Comparison of ENCODE assay signal across 17 cellular contexts in genomic region chr13:99214691-99215090, GRCh38. TPM values are rescaled to one million over a fixed set of nuclear protein-coding genes. Genes with fewer than 3 reads are reported as not detected.
A peak's percentile ranks its signal among the peaks of the same experiment; 100 is the strongest.
DNase-seq lines count a peak whose midpoint lies in the region; ATAC-seq and TF ChIP-seq lines count a peak whose summit lies in the region.
"Had no signal": no experiment of that assay in that cellular context is flagged by ENCODE, and none has a peak within 500 bp of the region (broad histone marks: within the 10 kb centered on the region; RNA-seq: fewer than 3 reads in every experiment).

No MANE protein-coding gene starts in this region.

- peak overlapping the region; percentile 78 for H3K27ac ChIP-seq in neural progenitor cell
- H3K27ac ChIP-seq: 22Rv1, epithelial cell of prostate, GM23248, VCaP had no signal

- peaks cover 72% of the 10 kb centered on the region for H4K20me1 ChIP-seq in neural progenitor cell (ENCODE audit: low read depth)

- peaks cover 16% of the 10 kb centered on the region for H3F3A ChIP-seq in neural progenitor cell (ENCODE audit: low read depth)

- no peaks in the 10 kb centered on the region for H3K36me3 ChIP-seq in neural progenitor cell

- H3K27me3 Mint-ChIP-seq in T-helper 1 cell treated with Interleukin-12 subunit alpha and Interleukin-12 subunit beta and Interleukin-4 antibody, amounts not matched to agents 30 μg/mL and 1 μg/mL, for 36 hours (ENCODE audit: low read depth), result no peaks in the 10 kb centered on the region
- no peaks in the 10 kb centered on the region for H3K27me3 Mint-ChIP-seq in central memory CD8-positive, alpha-beta T cell
- no peaks in the 10 kb centered on the region for H3K27me3 Mint-ChIP-seq in neural progenitor cell (ENCODE audit: insufficient read depth, low read depth)

- peak overlapping the region; percentile 49 for H3K4me3 ChIP-seq in Jurkat, Clone E6-1 (ENCODE audit: low read length)
- H3K4me3 ChIP-seq in neural progenitor cell, result no peak overlapping the region
- H3K4me3 ChIP-seq: GM23248 had no signal

- peaks cover 26% of the 10 kb centered on the region for H3K36me3 Mint-ChIP-seq in T-helper 1 cell treated with Interleukin-12 subunit alpha and Interleukin-12 subunit beta and Interleukin-4 antibody, amounts not matched to agents 30 μg/mL and 1 μg/mL, for 36 hours (ENCODE audit: low read depth)
- H3K36me3 Mint-ChIP-seq in central memory CD8-positive, alpha-beta T cell (ENCODE audit: insufficient read depth), result peaks cover 21% of the 10 kb centered on the region
- H3K36me3 Mint-ChIP-seq in neural progenitor cell, result peaks cover 7% of the 10 kb centered on the region

- no peaks in the 10 kb centered on the region for H3K9me3 ChIP-seq in neural progenitor cell (ENCODE audit: low read depth)
- H3K9me3 ChIP-seq: heart right ventricle had no signal

- H2AFZ ChIP-seq in neural progenitor cell (replicated peaks), result no peak overlapping the region
- H2AFZ ChIP-seq: GM23248 had no signal

- peaks cover 56% of the 10 kb centered on the region for H3K4me1 Mint-ChIP-seq in T-helper 1 cell treated with Interleukin-12 subunit alpha and Interleukin-12 subunit beta and Interleukin-4 antibody, amounts not matched to agents 30 μg/mL and 1 μg/mL, for 36 hours (ENCODE audit: low read depth)
- peaks cover 63% of the 10 kb centered on the region for H3K4me1 Mint-ChIP-seq in central memory CD8-positive, alpha-beta T cell
- peaks cover 33% of the 10 kb centered on the region for H3K4me1 Mint-ChIP-seq in neural progenitor cell

- no peaks in the 10 kb centered on the region for H3K9me3 Mint-ChIP-seq in T-helper 1 cell treated with Interleukin-12 subunit alpha and Interleukin-12 subunit beta and Interleukin-4 antibody, amounts not matched to agents 30 μg/mL and 1 μg/mL, for 36 hours
- no peaks in the 10 kb centered on the region for H3K9me3 Mint-ChIP-seq in central memory CD8-positive, alpha-beta T cell
- H3K9me3 Mint-ChIP-seq in neural progenitor cell, result no peaks in the 10 kb centered on the region

- H3K4me1 ChIP-seq in neural progenitor cell, result peaks cover 27% of the 10 kb centered on the region

- H3K4me2 ChIP-seq in neural progenitor cell, result peak overlapping the region; percentile 66

- ATAC-seq in central memory CD8-positive, alpha-beta T cell (replicated peaks; ENCODE audit: extremely low read depth, poor library complexity, severe bottlenecking), result no peak
- no peak for ATAC-seq in GM18858 (IDR thresholded peaks at IDR 0.05; ENCODE audit: unreplicated experiment)
- ATAC-seq: left ventricle myocardium superior, sciatic nerve had no signal

- H3K79me2 ChIP-seq in neural progenitor cell (ENCODE audit: low read depth), result peaks cover 100% of the 10 kb centered on the region

- no peak for TF ChIP-seq CTCF in neural progenitor cell (IDR thresholded peaks at IDR 0.05)

- peak overlapping the region; percentile 79 for H3K4me3 Mint-ChIP-seq in T-helper 1 cell treated with Interleukin-12 subunit alpha and Interleukin-12 subunit beta and Interleukin-4 antibody, amounts not matched to agents 30 μg/mL and 1 μg/mL, for 36 hours
- H3K4me3 Mint-ChIP-seq in central memory CD8-positive, alpha-beta T cell, result peak overlapping the region; percentile 84
- no peak overlapping the region for H3K4me3 Mint-ChIP-seq in neural progenitor cell

- no peaks in the 10 kb centered on the region for H3K27me3 ChIP-seq in neural progenitor cell
- H3K27me3 ChIP-seq: heart right ventricle had no signal

- H3K9ac ChIP-seq in neural progenitor cell, result no peak overlapping the region
- H3K9ac ChIP-seq: GM23248 had no signal

- peak overlapping the region; percentile 37 for H3K27ac Mint-ChIP-seq in T-helper 1 cell treated with Interleukin-12 subunit alpha and Interleukin-12 subunit beta and Interleukin-4 antibody, amounts not matched to agents 30 μg/mL and 1 μg/mL, for 36 hours
- H3K27ac Mint-ChIP-seq in central memory CD8-positive, alpha-beta T cell (ENCODE audit: low read depth), result peak overlapping the region; percentile 89
- no peak overlapping the region for H3K27ac Mint-ChIP-seq in neural progenitor cell

- DNase-seq in T-helper 1 cell (no peak), neural progenitor cell (ENCODE audit: low spot score) (no peak), amygdala (lab: John Stamatoyannopoulos, UW) (no peak), ureter (ENCODE audit: low spot score) (no peak)
- DNase-seq in Jurkat, Clone E6-1 (ENCODE audit: low read depth, low spot score), result no peak
- no peak for DNase-seq in central memory CD8-positive, alpha-beta T cell (ENCODE audit: low spot score in 2 of 2)
- DNase-seq: cerebellar nuclear complex, GM23248, heart right ventricle, left ventricle myocardium superior, NCI-H1092 had no signal

RNA-seq across cellular contexts. Expression of gene UBAC2, which starts 14.0 kb away (rescaled TPM):
- 51.1 TPM for polyA plus RNA-seq in Jurkat, Clone E6-1 (2012; ENCODE audit: insufficient read depth, insufficient read length)
- total RNA-seq in neural progenitor cell (ENCODE audit: low replicate concordance), result 87.7 and 93.2 TPM in 2 replicates
- 55.9 TPM for total RNA-seq in ureter

RNA-seq across cellular contexts. Expression of gene GPR18, which starts 43.5 kb away (rescaled TPM):
- polyA plus RNA-seq in Jurkat, Clone E6-1 (2012; ENCODE audit: insufficient read depth, insufficient read length), result 0.60 TPM
- total RNA-seq in neural progenitor cell (ENCODE audit: low replicate concordance) (not detected in 2 replicates), ureter (0.26 TPM)
- total RNA-seq: GM23248, left ventricle myocardium superior, sciatic nerve had no signal
- polyA plus RNA-seq: heart right ventricle had no signal
